Comparison of ENCODE assay signal across 8 cellular contexts in genomic region chr1:204446413-204447111, GRCh38. TPM values are rescaled to one million over a fixed set of nuclear protein-coding genes. Genes with fewer than 3 reads are reported as not detected.
DNase-seq lines count a peak whose midpoint lies in the region; ATAC-seq and TF ChIP-seq lines count a peak whose summit lies in the region.

No MANE protein-coding gene starts in this region.

- peaks cover 6% of the 10 kb centered on the region for H3K4me1 Mint-ChIP-seq in chondrocyte (ENCODE audit: low read depth)

- peaks cover 38% of the 10 kb centered on the region for H3K36me3 Mint-ChIP-seq in chondrocyte (ENCODE audit: low read depth)

- no peak overlapping the region for H3K27ac Mint-ChIP-seq in chondrocyte (ENCODE audit: unreplicated experiment)

- ATAC-seq in HG03135 (IDR thresholded peaks at IDR 0.05; ENCODE audit: unreplicated experiment): peak; percentile 66
- ATAC-seq in GM19467 (IDR thresholded peaks at IDR 0.05; ENCODE audit: unreplicated experiment): no peak

- H3K4me3 Mint-ChIP-seq in chondrocyte (ENCODE audit: unreplicated experiment): no peak overlapping the region

- no peaks in the 10 kb centered on the region for H3K9me3 Mint-ChIP-seq in chondrocyte (ENCODE audit: low read depth)

- DNase-seq in GM03348 (ENCODE audit: low spot score): peak; percentile 86
- peak; percentile 77 to 91 for DNase-seq in NCI-H446 (lab: John Stamatoyannopoulos, UW)
- peak; percentile 76 to 82 for DNase-seq in activated CD4-positive, alpha-beta T cell treated with anti-CD3 and anti-CD28 coated beads for 4 hours
- no peak for DNase-seq in chondrocyte (ENCODE audit: low spot score)
- DNase-seq in left kidney (ENCODE audit: low read depth, low spot score): peak; percentile 97
- DNase-seq in stimulated activated CD4-positive, alpha-beta T cell treated with anti-CD3 and anti-CD28 coated beads, Interleukin-4, amount 100 ng/mL, for 48 hours (ENCODE audit: low read depth in 2 of 2): peak; percentile 59 to 71

- no peaks in the 10 kb centered on the region for H3K27me3 Mint-ChIP-seq in chondrocyte (ENCODE audit: low read depth)

- TF ChIP-seq CTCF in chondrocyte (IDR thresholded peaks at IDR 0.05): peak; percentile 79

RNA-seq across cellular contexts. Expression of gene PPP1R15B, which starts 34.9 kb away (rescaled TPM):
- total RNA-seq in chondrocyte: 29.7 to 41.0 TPM (median 40.9 TPM) in 3 replicates

RNA-seq across cellular contexts. Expression of gene PIK3C2B, which starts 48.0 kb away (rescaled TPM):
- 19.5 to 22.4 TPM (median 19.6 TPM) in 3 replicates for total RNA-seq in chondrocyte
